In genomic region chr5:141514330-141515111, GRCh38 we compare ENCODE assay signal across 9 cellular contexts. TPM values are rescaled to one million over a fixed set of nuclear protein-coding genes. Genes with fewer than 3 reads are reported as not detected.
DNase-seq lines count a peak whose midpoint lies in the region; ATAC-seq, FAIRE-seq and TF ChIP-seq lines count a peak whose summit lies in the region.
"Had no signal": no experiment of that assay in that cellular context is flagged by ENCODE, and none has a peak within 500 bp of the region (broad histone marks: within the 10 kb centered on the region; RNA-seq: fewer than 3 reads in every experiment).

No MANE protein-coding gene starts in this region.

- H3K9me3 Mint-ChIP-seq in progenitor cell of endocrine pancreas (ENCODE audit: low read depth): no peaks in the 10 kb centered on the region

- ATAC-seq in GM21723 (IDR thresholded peaks at IDR 0.05; ENCODE audit: unreplicated experiment) (peak; percentile 7), HG03159 (IDR thresholded peaks at IDR 0.05; ENCODE audit: unreplicated experiment) (no peak), GM19328 (IDR thresholded peaks at IDR 0.05; ENCODE audit: unreplicated experiment) (no peak)
- ATAC-seq: K562 had no signal

- CTCF ChIA-PET in OCI-LY7 (lab: Charles Lee; ENCODE audit: unreplicated experiment): interaction anchor here (0.6 to 9.6 kb wide), 8 partner anchors 12 to 84 kb away, joined by 3 to 138 read pairs (median 7); partner anchors contain the start of genes PCDHGA12 and PCDHGC3

- no TSS peak for BruUV-seq in OCI-LY7 (replicated peaks; lab: Mats Ljungman, UMichigan)

- no peaks in the 10 kb centered on the region for H3K27me3 Mint-ChIP-seq in progenitor cell of endocrine pancreas

- no peaks in the 10 kb centered on the region for H3K9me2 ChIP-seq in OCI-LY7 (ENCODE audit: insufficient read depth, low read length)

- peaks cover 11% of the 10 kb centered on the region for H3K4me1 Mint-ChIP-seq in progenitor cell of endocrine pancreas (ENCODE audit: low read depth)

- TF ChIP-seq CTCF in OCI-LY7 (conservative IDR thresholded peaks at IDR 0.05; ENCODE audit: low read length) (no peak), esophagus squamous epithelium (IDR thresholded peaks at IDR 0.05) (no peak), progenitor cell of endocrine pancreas (IDR thresholded peaks at IDR 0.05; ENCODE audit: unreplicated experiment) (no peak)

- no peak for FAIRE-seq in frontal cortex (lab: Jason Lieb, UNC)
- FAIRE-seq: K562 had no signal

- peak overlapping the region; percentile 94 for H3K4me2 ChIP-seq in OCI-LY7 (ENCODE audit: low read length)

- H3K27me3 ChIP-seq in esophagus squamous epithelium: no peaks in the 10 kb centered on the region

- POLR2A ChIA-PET in OCI-LY7 (lab: Charles Lee): interaction anchor here (0.7 to 17.7 kb wide), 19 partner anchors 8 to 196 kb away, joined by 3 to 328 read pairs (median 4); partner anchors contain the start of genes PCDHGC3, PCDHGC4 and TAF7

- H3K27ac ChIP-seq in OCI-LY7 (ENCODE audit: low read depth, low read length, poor library complexity, severe bottlenecking) (peak overlapping the region; percentile 99), esophagus squamous epithelium (peak overlapping the region; percentile 86 to 95 (median 94))

- 30 to 53% methylated on average over 3 to 5 of the region's 6 CpGs for WGBS in esophagus squamous epithelium, 2 donors

- intact Hi-C loops in OCI-LY7 (cut with micrococcal nuclease; ENCODE audit: unreplicated experiment) (loop anchor here (1.0 to 10.0 kb wide), 3 partner anchors 11 to 100 kb away; partner anchors contain the start of gene DIAPH1), esophagus squamous epithelium (cut with DNase I) (loop anchor here (5.0 kb wide), 1 partner anchor 37 kb away; the partner anchor contains the start of gene PCDHGC3)

- H3K36me3 ChIP-seq in OCI-LY7 (ENCODE audit: insufficient read depth, low read length): peaks cover 79% of the 10 kb centered on the region
- peaks cover 0 to 67% (median 8%) of the 10 kb centered on the region in 3 donors for H3K36me3 ChIP-seq in esophagus squamous epithelium

- H3K27ac Mint-ChIP-seq in progenitor cell of endocrine pancreas: peak overlapping the region; percentile 93

- H3K36me3 Mint-ChIP-seq in progenitor cell of endocrine pancreas (ENCODE audit: insufficient read depth): peaks cover 20% of the 10 kb centered on the region

- DNase-seq in DMS 273 treated with DMSO at 0.1 percent for 48 hours (lab: John Stamatoyannopoulos, UW) (peak; percentile 99), OCI-LY7 (ENCODE audit: low spot score) (peak; percentile 55), esophagus squamous epithelium (lab: John Stamatoyannopoulos, UW) (no peak), progenitor cell of endocrine pancreas (ENCODE audit: low spot score, unreplicated experiment) (no peak), frontal cortex (ENCODE audit: low spot score in 2 of 2) (no peak)

- no peaks in the 10 kb centered on the region for H4K20me1 ChIP-seq in OCI-LY7 (ENCODE audit: insufficient read depth, low read length)

- peaks cover 90% of the 10 kb centered on the region for H3K4me1 ChIP-seq in OCI-LY7 (ENCODE audit: insufficient read depth, low read length, poor library complexity, severe bottlenecking)
- peaks cover 21 to 87% (median 59%) of the 10 kb centered on the region in 3 donors for H3K4me1 ChIP-seq in esophagus squamous epithelium

- H2AFZ ChIP-seq in OCI-LY7 (ENCODE audit: low read length): no peak overlapping the region

- H3K4me3 ChIP-seq in OCI-LY7 (ENCODE audit: low read depth, low read length, poor library complexity, severe bottlenecking) (peak overlapping the region; percentile 65), esophagus squamous epithelium (peak overlapping the region in 3 of 4 donors; percentile 63 to 76 (median 66))
- H3K4me3 ChIP-seq: K562 had no signal

- peaks cover 15% of the 10 kb centered on the region; the same call in 1 of the 2 replicates for H3K79me2 ChIP-seq in OCI-LY7 (ENCODE audit: insufficient read depth, low read depth, low read length)

- TF ChIP-seq POLR2A in esophagus squamous epithelium (IDR thresholded peaks at IDR 0.05): no peak

- peak overlapping the region; percentile 93 for H3K4me3 Mint-ChIP-seq in progenitor cell of endocrine pancreas (ENCODE audit: low read depth)

- H3K9me3 ChIP-seq in OCI-LY7 (ENCODE audit: low read length): no peaks in the 10 kb centered on the region
- no peaks in the 10 kb centered on the region for H3K9me3 ChIP-seq in esophagus squamous epithelium

RNA-seq across cellular contexts. Expression of gene PCDHGC5, which starts 25.6 kb away (rescaled TPM):
- 3.0 and 4.4 TPM in 2 replicates for total RNA-seq in OCI-LY7 (2014; rRNA removed; shearing (Covaris generic))
- total RNA-seq in OCI-LY7 (2022) (5.0 and 5.4 TPM in 2 replicates), esophagus squamous epithelium (1 to 10 TPM in 3 of 4 donors, under 1 TPM in 1; 0.26 to 1.7 (median 1.5) TPM), progenitor cell of endocrine pancreas (1.2 and 1.3 TPM in 2 replicates), frontal cortex (4.9 TPM)
- total RNA-seq: K562 had no signal

RNA-seq across cellular contexts. Expression of gene PCDHGC4, which starts 29.7 kb away (rescaled TPM):
- 6.3 and 8.4 TPM in 2 replicates for total RNA-seq in OCI-LY7 (2014; rRNA removed; shearing (Covaris generic))
- total RNA-seq in OCI-LY7 (2022) (6.4 and 7.0 TPM in 2 replicates), esophagus squamous epithelium (1 to 10 TPM in 3 of 4 donors, under 1 TPM in 1; 0.21 to 3.3 (median 2.1) TPM), progenitor cell of endocrine pancreas (3.0 and 3.8 TPM in 2 replicates), frontal cortex (65.2 TPM)

RNA-seq across cellular contexts. Expression of gene PCDHGC3, which starts 38.8 kb away (rescaled TPM):
- total RNA-seq in OCI-LY7 (2014; rRNA removed; shearing (Covaris generic)): 20.4 and 27.2 TPM in 2 replicates
- total RNA-seq in OCI-LY7 (2022) (59.7 and 60.0 TPM in 2 replicates), esophagus squamous epithelium (10 to 100 TPM; 36.6 to 52.5 (median 38.6) TPM), progenitor cell of endocrine pancreas (25.8 and 29.7 TPM in 2 replicates), frontal cortex (20.8 TPM)

Comparison
In these comparisons a context has a peak if more than half of its experiments do, and no peak if none do; other contexts are left out.
1. DNase-seq: peak in DMS 273 treated with DMSO at 0.1 percent for 48 hours (single experiment) and OCI-LY7 (single experiment); none in esophagus squamous epithelium (single experiment), progenitor cell of endocrine pancreas (single experiment) and frontal cortex (0 of 2).